In genomic region chr3:166013073-166013679, GRCh38 we compare ENCODE assay signal across 8 cellular contexts.
DNase-seq lines count a peak whose midpoint lies in the region; ATAC-seq and TF ChIP-seq lines count a peak whose summit lies in the region.

No MANE protein-coding gene starts in this region.

- no peaks in the 10 kb centered on the region for H3K36me3 ChIP-seq in lower lobe of right lung

- no peak for ATAC-seq in lower lobe of right lung
- ATAC-seq in sciatic nerve, result no peak

- H3K9me3 ChIP-seq in lower lobe of right lung, result no peaks in the 10 kb centered on the region

- in situ Hi-C loops in astrocyte of the spinal cord (cut with HindIII; ENCODE audit: low sequenced_read_pairs), result no loop called here

- H3K4me3 ChIP-seq in astrocyte of the spinal cord (ENCODE audit: low read depth, low read length) (no peak overlapping the region), lower lobe of right lung (no peak overlapping the region)

- H3K27me3 ChIP-seq in lower lobe of right lung (ENCODE audit: low read depth), result no peaks in the 10 kb centered on the region

- intact Hi-C loops in lower lobe of right lung (cut with DNase I) (no loop called here), sciatic nerve (cut with DNase I) (no loop called here)

- no peaks in the 10 kb centered on the region for H3K4me1 ChIP-seq in lower lobe of right lung

- peak; percentile 5 for DNase-seq in NCI-H1092 treated with DMSO at 0.1 percent for 48 hours (lab: John Stamatoyannopoulos, UW)
- no peak for DNase-seq in NCI-H1092 (lab: John Stamatoyannopoulos, UW)
- DNase-seq in NCI-H1417 treated with DMSO at 0.1 percent for 48 hours (lab: John Stamatoyannopoulos, UW), result peak; percentile 17
- peak; percentile 64 for DNase-seq in astrocyte of the spinal cord (ENCODE audit: low read depth, low spot score)
- no peak for DNase-seq in lower lobe of right lung
- DNase-seq in anterior cingulate cortex (lab: John Stamatoyannopoulos, UW), result no peak
- DNase-seq in stimulated activated CD4-positive, alpha-beta T cell treated with anti-CD3 and anti-CD28 coated beads, Interleukin-15, amount 100 ng/mL, for 24 hours, result no peak
- no peak for DNase-seq in sciatic nerve (ENCODE audit: low spot score)

- peak; percentile 32 for TF ChIP-seq CTCF in astrocyte of the spinal cord (IDR thresholded peaks at IDR 0.05; ENCODE audit: low read depth, low read length)
- TF ChIP-seq CTCF in lower lobe of right lung (IDR thresholded peaks at IDR 0.05), result peak; percentile 36

- no peak overlapping the region for H3K27ac ChIP-seq in lower lobe of right lung

Comparison
In these comparisons a context has a peak if more than half of its experiments do, and no peak if none do; other contexts are left out.
1. DNase-seq: peak in NCI-H1092 treated with DMSO at 0.1 percent for 48 hours (single experiment), NCI-H1417 treated with DMSO at 0.1 percent for 48 hours (single experiment) and astrocyte of the spinal cord (single experiment); none in NCI-H1092 (single experiment), lower lobe of right lung (single experiment), anterior cingulate cortex (0 of 58), stimulated activated CD4-positive, alpha-beta T cell treated with anti-CD3 and anti-CD28 coated beads, Interleukin-15, amount 100 ng/mL, for 24 hours (single experiment) and sciatic nerve (single experiment).